9 cellular contexts compared by ENCODE assay signal in genomic region chr2:235005603-235006259, GRCh38. TPM values are rescaled to one million over a fixed set of nuclear protein-coding genes. Genes with fewer than 3 reads are reported as not detected.
DNase-seq lines count a peak whose midpoint lies in the region; ATAC-seq, FAIRE-seq and TF ChIP-seq lines count a peak whose summit lies in the region.
"Had no signal": no experiment of that assay in that cellular context is flagged by ENCODE, and none has a peak within 500 bp of the region (broad histone marks: within the 10 kb centered on the region; RNA-seq: fewer than 3 reads in every experiment).

No MANE protein-coding gene starts in this region.

- no peak overlapping the region for H2AFZ ChIP-seq in H1 (ENCODE audit: low read length)

- H2BK120ac ChIP-seq in H1 (replicated peaks; ENCODE audit: low read depth, low read length) = no peak overlapping the region

- peak overlapping the region; percentile 1 to 27; a peak in 3 of 4 replicates for H3K4me2 ChIP-seq in H1 (ENCODE audit: insufficient read depth in 1 of 2, low read depth in 2 of 2, low read length in 2 of 2)

- H2BK20ac ChIP-seq in H1 (ENCODE audit: low read length) = no peak overlapping the region

- H3K27me3 ChIP-seq in AG04450 (ENCODE audit: control insufficient read depth, insufficient read depth, low read length) = no peaks in the 10 kb centered on the region
- no peaks in the 10 kb centered on the region for H3K27me3 ChIP-seq in H1 (replicated peaks in 1 of 4; ENCODE audit: control insufficient read depth in 3 of 4, extremely low read depth in 1 of 4, insufficient read depth in 3 of 4, low read length in 3 of 4)

- peaks cover 0 to 95% of the 10 kb centered on the region in 2 experiments; a peak in 2 of 4 replicates for H3K79me2 ChIP-seq in H1 (ENCODE audit: control insufficient read depth in 1 of 2, insufficient read depth in 2 of 2, low read length in 2 of 2)

- peak overlapping the region; percentile 31 for H3K27ac ChIP-seq in AG04450 (ENCODE audit: low read depth, low read length)
- H3K27ac ChIP-seq in H1 (ENCODE audit: low read depth, low read length) = peak overlapping the region; percentile 43; the same call in 1 of the 2 replicates
- peak overlapping the region; percentile 81 for H3K27ac ChIP-seq in mesodermal cell (ENCODE audit: low read depth, low read length, severe bottlenecking)

- peak overlapping the region; percentile 25; the same call in 1 of the 2 replicates for H2BK15ac ChIP-seq in H1 (ENCODE audit: low read length)

- peak overlapping the region; percentile 11 for H3K4ac ChIP-seq in H1 (replicated peaks; ENCODE audit: insufficient read length, low read depth, low read length)

- peaks cover 0 to 2% (median 0%) of the 10 kb centered on the region in 4 experiments; a peak in 1 of 8 replicates for H3K36me3 ChIP-seq in H1 (ENCODE audit: control insufficient read depth in 2 of 4, insufficient read depth in 4 of 4, low read length in 3 of 4)
- H3K36me3 ChIP-seq in mesodermal cell (ENCODE audit: control insufficient read depth, insufficient read depth, low read length) = peaks cover 86% of the 10 kb centered on the region

- H4K5ac ChIP-seq in H1 (ENCODE audit: insufficient read length, low read depth, low read length) = peak overlapping the region; percentile 24

- no peak for TF ChIP-seq EP300 in H1 (IDR thresholded peaks at IDR 0.05; ENCODE audit: borderline replicate concordance in 1 of 2, low read depth in 2 of 2, low read length in 2 of 2)

- CTCF ChIA-PET in AG04450 (lab: Charles Lee) (interaction anchor here (0.9 kb wide), 1 partner anchor 10 kb away, joined by 3 read pairs; no protein-coding TSS in a partner anchor), H1 (lab: Charles Lee; ENCODE audit: partially characterized antibody) (interaction anchor here (0.7 to 5.9 kb wide), 19 partner anchors 9 to 477 kb away, joined by 3 to 35 read pairs (median 4); no protein-coding TSS in a partner anchor)

- H3K23ac ChIP-seq in H1 (ENCODE audit: insufficient read length) = no peak overlapping the region

- peaks cover 8 to 14% of the 10 kb centered on the region in 2 experiments for H4K20me1 ChIP-seq in H1 (replicated peaks in 1 of 2; ENCODE audit: control insufficient read depth in 1 of 2, insufficient read depth in 2 of 2, low read length in 2 of 2)

- POLR2A ChIA-PET in AG04450 (lab: Yijun Ruan, JAX) (no interaction called here), H1 (lab: Charles Lee; ENCODE audit: partially characterized antibody) (interaction anchor here (0.7 to 1.4 kb wide), 3 partner anchors 8 to 51 kb away, joined by 3 to 4 read pairs (median 4); no protein-coding TSS in a partner anchor)

- H3K4me1 ChIP-seq in H1 (replicated peaks in 1 of 4; ENCODE audit: control insufficient read depth in 3 of 4, insufficient read depth in 4 of 4, low read length in 3 of 4) = peaks cover 4 to 31% (median 19%) of the 10 kb centered on the region in 4 experiments
- peaks cover 75% of the 10 kb centered on the region for H3K4me1 ChIP-seq in mesodermal cell (ENCODE audit: control insufficient read depth, insufficient read depth, low read length, poor library complexity, severe bottlenecking)

- in situ Hi-C loops in G401 (cut with HindIII; ENCODE audit: low sequenced_read_pairs) = no loop called here

- no peak overlapping the region for H3K14ac ChIP-seq in H1 (ENCODE audit: insufficient read length)

- no peak overlapping the region for H3K9ac ChIP-seq in H1 (replicated peaks in 1 of 4; ENCODE audit: extremely low read depth in 1 of 4, low read depth in 3 of 4, low read length in 3 of 4)

- FAIRE-seq in H1 (lab: Jason Lieb, UNC) = no peak

- no peak for DNase-seq in AG04450 (ENCODE audit: low read depth, low spot score)
- peak; percentile 84 for DNase-seq in NCI-H2196 treated with DMSO at 0.1 percent for 48 hours (lab: John Stamatoyannopoulos, UW; ENCODE audit: unreplicated experiment)
- peak; percentile 49 to 77 for DNase-seq in H1 (ENCODE audit: low read depth in 1 of 2, low spot score in 2 of 2)
- DNase-seq in AG08396 (ENCODE audit: low spot score) = no peak
- DNase-seq in G401 (ENCODE audit: low spot score) = no peak
- no peak for DNase-seq in 8988T
- DNase-seq: CD4-positive, CD25-positive, alpha-beta regulatory T cell had no signal

- H2BK5ac ChIP-seq in H1 (ENCODE audit: low read depth, low read length) = peak overlapping the region; percentile 47; the same call in 1 of the 2 replicates

- H3K23me2 ChIP-seq in H1 (ENCODE audit: low read depth, low read length) = no peaks in the 10 kb centered on the region

- peak overlapping the region; percentile 39; the same call in 1 of the 2 replicates for H2BK12ac ChIP-seq in H1 (ENCODE audit: low read depth, low read length)

- H3K9me3 ChIP-seq in AG04450 (ENCODE audit: control insufficient read depth, insufficient read depth, low read length) (0 out of 2 replicates have a peak, but pooled peaks cover 2% of the 10 kb centered on the region), H1 (ENCODE audit: insufficient read depth in 2 of 2, low read depth in 1 of 2, low read length in 1 of 2) (no peaks in the 10 kb centered on the region; a peak in 1 of 4 replicates), mesodermal cell (ENCODE audit: control insufficient read depth, low read length) (no peaks in the 10 kb centered on the region)

- H3K79me1 ChIP-seq in H1 (ENCODE audit: low read depth, low read length) = peaks cover 45% of the 10 kb centered on the region

- H2AK5ac ChIP-seq in H1 (ENCODE audit: low read depth, low read length) = 0 out of 2 replicates have a peak overlapping the region, but pooled peaks have one; percentile 17

- H4K8ac ChIP-seq in H1 (ENCODE audit: extremely low read depth, insufficient read depth, low read length) = peak overlapping the region; percentile 75

- peak; percentile 4; the same call in 1 of the 2 replicates for TF ChIP-seq CTCF in AG04450 (IDR thresholded peaks at IDR 0.05; ENCODE audit: low read depth, low read length)
- TF ChIP-seq CTCF in H1 (IDR thresholded peaks at IDR 0.05; ENCODE audit: control extremely low read depth in 1 of 3, insufficient read depth in 1 of 3, low read depth in 1 of 3, low read length in 3 of 3) = peak; percentile 26 to 50 (median 38); a peak in 3 of 4 replicates

- H3K56ac ChIP-seq in H1 (replicated peaks; ENCODE audit: insufficient read length, low read depth, low read length) = no peak overlapping the region

- H3K4me3 ChIP-seq in AG04450 (ENCODE audit: low read depth, low read length) (no peak overlapping the region), H1 (ENCODE audit: extremely low read depth in 1 of 4, insufficient read depth in 2 of 4, low read depth in 3 of 4, low read length in 4 of 4) (no peak overlapping the region; a peak in 1 of 8 replicates), mesodermal cell (ENCODE audit: extremely low read depth, insufficient read depth, low read length, poor library complexity, severe bottlenecking) (no peak overlapping the region)

- no peak for ATAC-seq in GM21381 (IDR thresholded peaks at IDR 0.05; ENCODE audit: unreplicated experiment)

- peak; percentile 33 to 46 for TF ChIP-seq RAD21 in H1 (IDR thresholded peaks at IDR 0.05 in 1 of 2, conservative IDR thresholded peaks at IDR 0.05 in 1 of 2; ENCODE audit: low read depth in 2 of 2, low read length in 2 of 2)

- H4K91ac ChIP-seq in H1 (replicated peaks; ENCODE audit: insufficient read length, low read length) = peak overlapping the region; percentile 72

- 31% methylated on average over 19 of the region's 20 CpGs; no CpG with 5 or more reads in 1 of the 2 experiments for WGBS in H1 (ENCODE audit: extremely low coverage in 1 of 2, insufficient coverage in 1 of 2, insufficient read length in 1 of 2, insufficient replicate concordance in 2 of 2, low coverage in 1 of 2, low lambda C conversion rate in 2 of 2, missing lambda C conversion rate in 1 of 2), 2 experiments
- 38 to 40% methylated on average over 11 to 14 of the region's 20 CpGs for WGBS in mesodermal cell (ENCODE audit: insufficient coverage in 2 of 2), 2 experiments

- TF ChIP-seq POLR2A in H1 (IDR thresholded peaks at IDR 0.05; ENCODE audit: control extremely low read depth in 1 of 2, low read depth in 2 of 2, low read length in 2 of 2) = no peak

- H3K18ac ChIP-seq in H1 (ENCODE audit: extremely low read depth, low read length) = peak overlapping the region; percentile 36; the same call in 1 of the 2 replicates

TF ChIP-seq in H1, 55 proteins besides CTCF, POLR2A, EP300 and RAD21 (continues in another document):
- TF ChIP-seq SP4 (IDR thresholded peaks at IDR 0.05; ENCODE audit: low read length) (0 out of 2 replicates have a peak, but pooled peaks have one; percentile 13), ZNF274 (IDR thresholded peaks at IDR 0.05; ENCODE audit: borderline replicate concordance, extremely low read depth, low read length) (no peak), RXRA (IDR thresholded peaks at IDR 0.05; ENCODE audit: insufficient read depth, low read depth, low read length) (no peak), TAF1 (IDR thresholded peaks at IDR 0.05; ENCODE audit: low read depth, low read length) (0 out of 2 replicates have a peak, but pooled peaks have one; percentile 32), KDM5A (IDR thresholded peaks at IDR 0.05; ENCODE audit: low read length) (no peak), BCL11A (IDR thresholded peaks at IDR 0.05; ENCODE audit: low read depth in 2 of 2, low read length in 2 of 2) (no peak), CREB1 (IDR thresholded peaks at IDR 0.05) (no peak), ASH2L (IDR thresholded peaks at IDR 0.05; ENCODE audit: low read length) (peak; percentile 45), EGR1 (IDR thresholded peaks at IDR 0.05; ENCODE audit: borderline replicate concordance, low read depth, low read length) (no peak)
- TF ChIP-seq, protein P1, sequence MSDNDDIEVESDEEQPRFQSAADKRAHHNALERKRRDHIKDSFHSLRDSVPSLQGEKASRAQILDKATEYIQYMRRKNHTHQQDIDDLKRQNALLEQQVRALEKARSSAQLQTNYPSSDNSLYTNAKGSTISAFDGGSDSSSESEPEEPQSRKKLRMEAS (IDR thresholded peaks at IDR 0.05) = peak; percentile 53

RNA-seq across cellular contexts. Expression of gene SH3BP4, which starts 53.9 kb away (rescaled TPM):
- polyA plus RNA-seq in AG04450 (2011; rRNA removed) (224 and 276 TPM in 2 replicates), H1 (2011; rRNA removed) (28.3 and 31.5 TPM in 2 replicates)
- 304 and 360 TPM in 2 replicates for polyA minus RNA-seq in AG04450 (2011; rRNA and poly(A)+ RNA removed)
- total RNA-seq in H1 (2021; fragmentation: NEBNext Ultra II Directional; extraction: Animal tissue kit (Norgen Biotek cat#: 25700)) = 35.4 and 39.4 TPM in 2 replicates
- 30.9 TPM for polyA plus RNA-seq in H1 (2011; cell fraction: cytosol; rRNA removed)
- polyA plus RNA-seq in H1 (2011; cell fraction: nucleus; rRNA removed) = 43.6 TPM
- polyA plus RNA-seq in H1 (2012, experiment 1 of 2) = 25.9 to 31.0 TPM (median 28.9 TPM) in 4 replicates
- polyA plus RNA-seq in H1 (2012, experiment 2 of 2) = 15.9 TPM
- polyA plus RNA-seq in H1 (2013, experiment 1 of 2) = 17.7 TPM
- 19.1 TPM for polyA plus RNA-seq in H1 (2013, experiment 2 of 2)
- 86.7 and 93.2 TPM in 2 replicates for polyA minus RNA-seq in H1 (2011; rRNA and poly(A)+ RNA removed)
- polyA minus RNA-seq in H1 (2011; cell fraction: cytosol; rRNA and poly(A)+ RNA removed) = 32.7 TPM
- 35.7 TPM for polyA minus RNA-seq in H1 (2011; cell fraction: nucleus; rRNA and poly(A)+ RNA removed)
- polyA plus RNA-seq in mesodermal cell (2013, experiment 1 of 2) = 48.9 TPM
- polyA plus RNA-seq in mesodermal cell (2013, experiment 2 of 2) = 52.4 TPM
- total RNA-seq in G401 (2014; rRNA removed; shearing (Covaris generic)) = 34.8 and 49.1 TPM in 2 replicates
- polyA plus RNA-seq: CD4-positive, CD25-positive, alpha-beta regulatory T cell had no signal

Comparison
In these comparisons a context has a peak if more than half of its experiments do, and no peak if none do; other contexts are left out.
1. DNase-seq: peak in NCI-H2196 treated with DMSO at 0.1 percent for 48 hours (single experiment) and H1 (2 of 2); none in AG04450 (single experiment), AG08396 (single experiment), G401 (single experiment) and 8988T (single experiment).
2. H3K27ac ChIP-seq: peak in every context shown above with its lines; median percentile 81 in mesodermal cell; 43 in H1; 31 in AG04450.